19 cellular contexts compared by ENCODE assay signal in genomic region chr12:112738531-112738930, GRCh38. TPM values are rescaled to one million over a fixed set of nuclear protein-coding genes. Genes with fewer than 3 reads are reported as not detected.
A peak's percentile ranks its signal among the peaks of the same experiment; 100 is the strongest.
DNase-seq lines count a peak whose midpoint lies in the region.
"Had no signal": no experiment of that assay in that cellular context is flagged by ENCODE, and none has a peak within 500 bp of the region (broad histone marks: within the 10 kb centered on the region; RNA-seq: fewer than 3 reads in every experiment).

No MANE protein-coding gene starts in this region.

- DNase-seq in EL, result peak; percentile 6
- peak; percentile 28 for DNase-seq in HT1080 (ENCODE audit: low read depth)
- peak; percentile 11 for DNase-seq in cerebellum (ENCODE audit: low spot score)
- peak; percentile 18 for DNase-seq in stromal cell of bone marrow (ENCODE audit: low read depth)
- DNase-seq in amygdala (lab: John Stamatoyannopoulos, UW), result no peak
- no peak for DNase-seq in NCI-H510A (lab: John Stamatoyannopoulos, UW)
- DNase-seq in activated effector memory CD4-positive, alpha-beta T cell treated with Interleukin-2 at 50 U/mL for 16 hours, result no peak
- DNase-seq: Calu3; CD8-positive, alpha-beta T cell; H9; NCI-H1105; NCI-H2081; NCI-H510A treated with DMSO at 0.1 percent for 48 hours; NCI-H82; OCI-M1; SHP77 treated with DMSO at 0.1 percent for 48 hours; SK-N-SH had no signal

RNA-seq across cellular contexts. Expression of gene RPH3A, which starts 53.0 kb away (rescaled TPM):
- 0.17 TPM in 1 of 2 replicates, not detected in the other for total RNA-seq in HT1080 (2014; rRNA removed; shearing (Covaris generic))
- 0.10 and 0.12 TPM in 2 replicates for polyA plus RNA-seq in HT1080 (2015; cell fraction: cytosol; rRNA removed)
- 0.06 and 0.22 TPM in 2 replicates for polyA plus RNA-seq in HT1080 (2015; cell fraction: nucleus; rRNA removed)
- total RNA-seq in cerebellum, result 14.2 TPM
- total RNA-seq: Calu3; CD8-positive, alpha-beta T cell; H9; LHCN-M2; RPMI7951 had no signal

Comparison
In these comparisons a context has a peak if more than half of its experiments do, and no peak if none do; other contexts are left out.
1. DNase-seq: peak in EL (single experiment), HT1080 (single experiment), cerebellum (single experiment) and stromal cell of bone marrow (single experiment); none in amygdala (0 of 56), NCI-H510A (single experiment) and activated effector memory CD4-positive, alpha-beta T cell treated with Interleukin-2 at 50 U/mL for 16 hours (single experiment).
2. RNA of gene RPH3A, which starts 53.0 kb away (total RNA-seq): 14.2 TPM in cerebellum (single experiment); 0.17 TPM in HT1080; every median in the first group is over 10 times any median in the second.